Comparison of ENCODE assay signal across 26 cellular contexts in genomic region chr18:37598966-37599896, GRCh38. TPM values are rescaled to one million over a fixed set of nuclear protein-coding genes. Genes with fewer than 3 reads are reported as not detected.
"Had no signal": no experiment of that assay in that cellular context is flagged by ENCODE, and none has a peak within 500 bp of the region (broad histone marks: within the 10 kb centered on the region; RNA-seq: fewer than 3 reads in every experiment).

No MANE protein-coding gene starts in this region.

- ATAC-seq: activated T-cell treated with anti-CD3 and anti-CD28 coated beads, Interleukin-2, amount 50 U/mL, for 4 hours; Right ventricle myocardium inferior; T-cell had no signal

- H3K36me3 ChIP-seq: brain microvascular endothelial cell, cardiac muscle cell had no signal

- H3K4me3 ChIP-seq: cardiac muscle cell, PC-9, SK-N-MC had no signal

- DNase-seq: activated CD4-positive, alpha-beta memory T cell treated with anti-CD3 and anti-CD28 coated beads for 36 hours; activated CD4-positive, alpha-beta T cell treated with anti-CD3 and anti-CD28 coated beads, Interleukin-2, amount 10 ng/mL, durations not matched to agents 7 days and 5 days; activated CD4-positive, CD25-positive, alpha-beta regulatory T cell; activated CD8-positive, alpha-beta memory T cell treated with anti-CD3 and anti-CD28 coated beads for 24 hours; activated effector memory CD4-positive, alpha-beta T cell treated with anti-CD3 and anti-CD28 coated beads, Interleukin-2, amount 50 U/mL, for 16 hours; activated naive CD4-positive, alpha-beta T cell treated with Interleukin-2 at 50 U/mL for 16 hours; activated naive CD8-positive, alpha-beta T cell treated with anti-CD3 and anti-CD28 coated beads for 36 hours; activated T-cell treated with anti-CD3 and anti-CD28 coated beads, Interleukin-2, amount 50 U/mL, for 4 hours; brain microvascular endothelial cell; Kasumi-1; NCI-H1048; NCI-H1417; NCI-H1930; NCI-H2107; NCI-H2171 treated with DMSO at 0.1 percent for 48 hours; NCI-H226; NCI-H526 treated with DMSO at 0.1 percent for 48 hours; NCI-H82; PC-9; T-cell; T-helper 2 cell; T1000 had no signal

- H3K4me2 ChIP-seq: PC-9 had no signal

- H3K27ac ChIP-seq: brain microvascular endothelial cell, cardiac muscle cell, PC-9, SK-N-MC had no signal

- H3K27me3 ChIP-seq: brain microvascular endothelial cell, cardiac muscle cell had no signal

- H2AFZ ChIP-seq: PC-9 had no signal

RNA-seq across cellular contexts. Expression of gene CELF4, which starts 33.6 kb away (rescaled TPM):
- total RNA-seq: activated CD4-positive, alpha-beta memory T cell treated with anti-CD3 and anti-CD28 coated beads for 36 hours; activated CD4-positive, alpha-beta T cell treated with anti-CD3 and anti-CD28 coated beads, Interleukin-2, amount 10 ng/mL, durations not matched to agents 7 days and 5 days; activated naive CD8-positive, alpha-beta T cell treated with anti-CD3 and anti-CD28 coated beads for 36 hours; activated T-cell treated with anti-CD3 and anti-CD28 coated beads, Interleukin-2, amount 50 U/mL, for 4 hours; Right ventricle myocardium inferior; RPMI7951; T-cell had no signal
